ENCODE assay signal across 14 cellular contexts in the genomic region with DNA sequence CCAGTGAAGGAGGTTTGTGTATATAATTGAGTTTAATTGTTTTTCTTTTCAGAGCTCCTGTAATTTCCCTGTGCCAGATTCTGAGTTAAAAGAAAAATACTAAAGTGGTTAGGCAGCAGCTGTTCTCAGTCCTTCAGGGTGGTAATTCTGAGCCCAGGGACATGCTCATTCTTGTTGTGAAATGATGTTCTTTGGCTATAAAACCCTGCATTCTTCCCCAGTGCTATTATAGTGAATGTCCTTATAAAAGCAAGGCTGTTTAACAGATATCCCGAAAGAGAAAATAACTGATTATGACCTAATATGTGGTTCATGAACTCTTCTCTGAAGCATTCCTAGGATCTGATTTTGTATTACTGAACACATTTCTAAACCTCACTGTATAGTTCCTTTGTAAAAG. TPM values are rescaled to one million over a fixed set of nuclear protein-coding genes. Genes with fewer than 3 reads are reported as not detected.
A peak's percentile ranks its signal among the peaks of the same experiment; 100 is the strongest.
DNase-seq lines count a peak whose midpoint lies in the region; ATAC-seq and TF ChIP-seq lines count a peak whose summit lies in the region.
"Had no signal": no experiment of that assay in that cellular context is flagged by ENCODE, and none has a peak within 500 bp of the region (broad histone marks: within the 10 kb centered on the region; RNA-seq: fewer than 3 reads in every experiment).

No MANE protein-coding gene starts in this region.

- H3K9ac ChIP-seq in IMR-90 (ENCODE audit: low read depth, low read length) = no peak overlapping the region

- no peak overlapping the region for H2BK120ac ChIP-seq in IMR-90 (ENCODE audit: low read depth, low read length)

- no peaks in the 10 kb centered on the region for H3K79me1 ChIP-seq in IMR-90 (ENCODE audit: low read depth in 1 of 2, low read length in 2 of 2)

- H2BK5ac ChIP-seq in IMR-90 (ENCODE audit: low read depth, low read length, poor library complexity, severe bottlenecking) = no peak overlapping the region

- POLR2A ChIA-PET in IMR-90 (lab: Charles Lee; ENCODE audit: unreplicated experiment) = no interaction called here

- WGBS in IMR-90 (ENCODE audit: extremely low coverage in 2 of 2, insufficient read length in 1 of 2), 2 experiments = no CpG with 5 or more reads among the region's 1 CpG
- 17 to 34% methylated on average over 1 of the region's 1 CpG for WGBS in esophagus squamous epithelium, 2 donors

- no peaks in the 10 kb centered on the region for H3K36me3 ChIP-seq in IMR-90 (ENCODE audit: control insufficient read depth, insufficient read depth, low read length)
- H3K36me3 ChIP-seq in esophagus squamous epithelium = no peaks in the 10 kb centered on the region
- H3K36me3 ChIP-seq: heart left ventricle had no signal

- H2BK15ac ChIP-seq in IMR-90 (ENCODE audit: low read depth, low read length) = no peak overlapping the region

- no peaks in the 10 kb centered on the region for H4K20me1 ChIP-seq in IMR-90 (ENCODE audit: insufficient read depth, low read length)

- in situ Hi-C loops in IMR-90 (cut with MboI; ENCODE audit: low sequenced_read_pairs) = no loop called here

- no peak for TF ChIP-seq RAD21 in IMR-90 (IDR thresholded peaks at IDR 0.05; ENCODE audit: low read length)

- no peak overlapping the region for H3K23ac ChIP-seq in IMR-90 (ENCODE audit: low read depth, low read length)

- H2AK5ac ChIP-seq in IMR-90 (ENCODE audit: low read depth, low read length) = no peak overlapping the region

- no peaks in the 10 kb centered on the region for H3K4me1 ChIP-seq in IMR-90 (ENCODE audit: control insufficient read depth, insufficient read depth, low read length)
- H3K4me1 ChIP-seq in esophagus squamous epithelium = peaks cover 0 to 9% (median 2%) of the 10 kb centered on the region in 3 donors

- H3K4ac ChIP-seq in IMR-90 (ENCODE audit: low read depth, low read length) = no peak overlapping the region

- H4K91ac ChIP-seq in IMR-90 (ENCODE audit: insufficient read depth, low read depth, low read length) = no peak overlapping the region

- H2AK9ac ChIP-seq in IMR-90 (replicated peaks; ENCODE audit: low read depth, low read length, poor library complexity) = no peak overlapping the region

- ATAC-seq in IMR-90 (ENCODE audit: low read depth) (peak; percentile 72), sciatic nerve (peak; percentile 88)
- ATAC-seq: natural killer cell treated with Interleukin-12 subunit alpha and Interleukin-12 subunit beta and Interleukin-15 and Interleukin-18, amount 100 ng/mL, for 72 hours; Panc1 had no signal

- H3K27ac ChIP-seq in IMR-90 (ENCODE audit: insufficient read depth, low read length) (no peak overlapping the region), esophagus squamous epithelium (peak overlapping the region in 1 of 4 donors; percentile 33)
- H3K27ac ChIP-seq: heart left ventricle, skin epidermis had no signal

- BruUV-seq in IMR-90 (replicated peaks; lab: Mats Ljungman, UMichigan) = no TSS peak

- dilution Hi-C loops in IMR-90 (cut with HindIII; ENCODE audit: low sequenced_read_pairs, unreplicated experiment) = no loop called here

- H3K9me3 ChIP-seq in IMR-90 (ENCODE audit: control insufficient read depth, insufficient read depth, low read length) (no peaks in the 10 kb centered on the region), esophagus squamous epithelium (no peaks in the 10 kb centered on the region)
- H3K9me3 ChIP-seq: heart left ventricle had no signal

- intact Hi-C loops in IMR-90 (cut with micrococcal nuclease) = no loop called here
- intact Hi-C loops in sciatic nerve (cut with DNase I) = no loop called here
- intact Hi-C loops in esophagus squamous epithelium (cut with DNase I) = no loop called here

- DNase-seq in IMR-90 (peak; percentile 58), NCI-H345 treated with DMSO at 0.1 percent for 48 hours (lab: John Stamatoyannopoulos, UW; ENCODE audit: unreplicated experiment) (peak; percentile 16), choroid plexus epithelial cell (ENCODE audit: low read depth) (peak; percentile 57), sciatic nerve (ENCODE audit: low spot score) (no peak), esophagus squamous epithelium (lab: John Stamatoyannopoulos, UW) (no peak), NCI-H2196 treated with DMSO at 0.1 percent for 48 hours (lab: John Stamatoyannopoulos, UW; ENCODE audit: unreplicated experiment) (no peak)
- no peak for DNase-seq in stimulated activated naive CD4-positive, alpha-beta T cell treated with Interleukin-2 at 50 U/mL for 16 hours (lab: John Stamatoyannopoulos, UW)
- DNase-seq: aorta, heart left ventricle, NCI-H510A, substantia nigra had no signal

- no peak overlapping the region for H2BK20ac ChIP-seq in IMR-90 (ENCODE audit: low read depth, low read length)

- H3K4me2 ChIP-seq in IMR-90 (ENCODE audit: low read depth, low read length) = no peak overlapping the region

- no peak overlapping the region for H3K56ac ChIP-seq in IMR-90 (ENCODE audit: extremely low read depth, insufficient read depth, low read length)

- no peak overlapping the region for H3K14ac ChIP-seq in IMR-90 (replicated peaks; ENCODE audit: low read depth, low read length)

- no peak overlapping the region for H2AFZ ChIP-seq in IMR-90 (replicated peaks; ENCODE audit: low read length, poor library complexity)

- CTCF ChIA-PET in IMR-90 (lab: Yijun Ruan, JAX) = no interaction called here

- H3K18ac ChIP-seq in IMR-90 (ENCODE audit: low read depth, low read length) = no peak overlapping the region

- no peaks in the 10 kb centered on the region for H3K9me1 ChIP-seq in IMR-90 (ENCODE audit: insufficient read depth, low read length)

- H4K5ac ChIP-seq in IMR-90 (ENCODE audit: low read depth, low read length) = no peak overlapping the region

- no peaks in the 10 kb centered on the region for H3K27me3 ChIP-seq in IMR-90 (ENCODE audit: control insufficient read depth, insufficient read depth, low read length)
- no peaks in the 10 kb centered on the region for H3K27me3 ChIP-seq in esophagus squamous epithelium

- H4K8ac ChIP-seq in IMR-90 (ENCODE audit: low read depth in 2 of 2, low read length in 2 of 2) = no peak overlapping the region

- TF ChIP-seq CTCF in IMR-90 (conservative IDR thresholded peaks at IDR 0.05; ENCODE audit: low read depth, low read length) (no peak), choroid plexus epithelial cell (conservative IDR thresholded peaks at IDR 0.05; ENCODE audit: low read depth, low read length) (no peak), esophagus squamous epithelium (IDR thresholded peaks at IDR 0.05) (no peak)

- TF ChIP-seq POLR2A in IMR-90 (IDR thresholded peaks at IDR 0.05; ENCODE audit: low read depth, low read length) (no peak), esophagus squamous epithelium (IDR thresholded peaks at IDR 0.05) (no peak)

- no peak overlapping the region for H3K4me3 ChIP-seq in IMR-90 (ENCODE audit: insufficient read depth, low read depth, low read length)
- no peak overlapping the region for H3K4me3 ChIP-seq in choroid plexus epithelial cell (ENCODE audit: low read depth, low read length)
- H3K4me3 ChIP-seq in esophagus squamous epithelium = no peak overlapping the region
- H3K4me3 ChIP-seq: heart left ventricle, skin epidermis had no signal

TF ChIP-seq in IMR-90, 13 proteins besides CTCF, POLR2A, EP300 and RAD21:
- TF ChIP-seq FOS (IDR thresholded peaks at IDR 0.05; ENCODE audit: low read depth, low read length) (no peak), NFE2L2 (IDR thresholded peaks at IDR 0.05; ENCODE audit: low read depth, low read length) (no peak), CHD1 (IDR thresholded peaks at IDR 0.05; ENCODE audit: low read depth, low read length) (no peak), RCOR1 (IDR thresholded peaks at IDR 0.05; ENCODE audit: insufficient replicate concordance, low read length) (no peak), SMC3 (IDR thresholded peaks at IDR 0.05; ENCODE audit: low read depth, low read length) (no peak), RFX5 (IDR thresholded peaks at IDR 0.05; ENCODE audit: low read depth, low read length) (no peak), BHLHE40 (IDR thresholded peaks at IDR 0.05; ENCODE audit: low read depth, low read length) (no peak), MAZ (IDR thresholded peaks at IDR 0.05; ENCODE audit: borderline replicate concordance, low read depth, low read length) (no peak), MAFK (IDR thresholded peaks at IDR 0.05; ENCODE audit: low read depth, low read length) (no peak), MXI1 (IDR thresholded peaks at IDR 0.05; ENCODE audit: borderline replicate concordance, low read depth, low read length) (no peak)
- TF ChIP-seq, protein P1, sequence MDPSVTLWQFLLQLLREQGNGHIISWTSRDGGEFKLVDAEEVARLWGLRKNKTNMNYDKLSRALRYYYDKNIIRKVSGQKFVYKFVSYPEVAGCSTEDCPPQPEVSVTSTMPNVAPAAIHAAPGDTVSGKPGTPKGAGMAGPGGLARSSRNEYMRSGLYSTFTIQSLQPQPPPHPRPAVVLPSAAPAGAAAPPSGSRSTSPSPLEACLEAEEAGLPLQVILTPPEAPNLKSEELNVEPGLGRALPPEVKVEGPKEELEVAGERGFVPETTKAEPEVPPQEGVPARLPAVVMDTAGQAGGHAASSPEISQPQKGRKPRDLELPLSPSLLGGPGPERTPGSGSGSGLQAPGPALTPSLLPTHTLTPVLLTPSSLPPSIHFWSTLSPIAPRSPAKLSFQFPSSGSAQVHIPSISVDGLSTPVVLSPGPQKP (IDR thresholded peaks at IDR 0.05; ENCODE audit: borderline replicate concordance, low read depth, low read length) = no peak
- TF ChIP-seq, protein P2, sequence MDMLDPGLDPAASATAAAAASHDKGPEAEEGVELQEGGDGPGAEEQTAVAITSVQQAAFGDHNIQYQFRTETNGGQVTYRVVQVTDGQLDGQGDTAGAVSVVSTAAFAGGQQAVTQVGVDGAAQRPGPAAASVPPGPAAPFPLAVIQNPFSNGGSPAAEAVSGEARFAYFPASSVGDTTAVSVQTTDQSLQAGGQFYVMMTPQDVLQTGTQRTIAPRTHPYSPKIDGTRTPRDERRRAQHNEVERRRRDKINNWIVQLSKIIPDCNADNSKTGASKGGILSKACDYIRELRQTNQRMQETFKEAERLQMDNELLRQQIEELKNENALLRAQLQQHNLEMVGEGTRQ (IDR thresholded peaks at IDR 0.05; ENCODE audit: low read depth, low read length) = no peak

RNA-seq across cellular contexts. Expression of gene ADAM23, which starts 34.0 kb away (rescaled TPM):
- 2.9 and 3.9 TPM in 2 replicates for total RNA-seq in IMR-90 (2012; rRNA removed)
- 7.4 and 10.3 TPM in 2 replicates for polyA plus RNA-seq in IMR-90 (2012; rRNA removed)
- 2.9 TPM in 2 replicates for polyA plus RNA-seq in IMR-90 (2012; cell fraction: cytosol; rRNA removed)
- 1.0 and 4.3 TPM in 2 replicates for polyA plus RNA-seq in IMR-90 (2012; cell fraction: nucleus; rRNA removed; ENCODE audit: low replicate concordance)
- total RNA-seq in sciatic nerve = 9.4 TPM
- total RNA-seq in esophagus squamous epithelium = 10 to 100 TPM in 1 of 4 donors, 1 to 10 TPM in 2, under 1 TPM in 1; 0.95 to 10.1 (median 6.6) TPM
- total RNA-seq: natural killer cell treated with Interleukin-12 subunit alpha and Interleukin-12 subunit beta and Interleukin-15 and Interleukin-18, amount 100 ng/mL, for 72 hours had no signal

Comparison
In these comparisons a context has a peak if more than half of its experiments do, and no peak if none do; other contexts are left out.
1. DNase-seq: peak in IMR-90 (single experiment), NCI-H345 treated with DMSO at 0.1 percent for 48 hours (single experiment) and choroid plexus epithelial cell (single experiment); none in sciatic nerve (single experiment), esophagus squamous epithelium (single experiment), stimulated activated naive CD4-positive, alpha-beta T cell treated with Interleukin-2 at 50 U/mL for 16 hours (single experiment) and NCI-H2196 treated with DMSO at 0.1 percent for 48 hours (single experiment).